7 cellular contexts compared by ENCODE assay signal in genomic region chrX:10773318-10773717, GRCh38.
"Had no signal": no experiment of that assay in that cellular context is flagged by ENCODE, and none has a peak within 500 bp of the region (broad histone marks: within the 10 kb centered on the region; RNA-seq: fewer than 3 reads in every experiment).

No MANE protein-coding gene starts in this region.

- ATAC-seq: GM23338 had no signal

- H2AFZ ChIP-seq: GM23338 had no signal

- H3K4me3 ChIP-seq: GM23338 had no signal

- H3K4me2 ChIP-seq: GM23338 had no signal

- H3K4me3 Mint-ChIP-seq: GM23338, H9 had no signal

- H3K27ac Mint-ChIP-seq: GM23338, H9 had no signal

- DNase-seq: H9, HCEC 1CT, IMR-90 had no signal

- FAIRE-seq: H1, H54, HTR-8/SVneo had no signal
